In the genomic region with DNA sequence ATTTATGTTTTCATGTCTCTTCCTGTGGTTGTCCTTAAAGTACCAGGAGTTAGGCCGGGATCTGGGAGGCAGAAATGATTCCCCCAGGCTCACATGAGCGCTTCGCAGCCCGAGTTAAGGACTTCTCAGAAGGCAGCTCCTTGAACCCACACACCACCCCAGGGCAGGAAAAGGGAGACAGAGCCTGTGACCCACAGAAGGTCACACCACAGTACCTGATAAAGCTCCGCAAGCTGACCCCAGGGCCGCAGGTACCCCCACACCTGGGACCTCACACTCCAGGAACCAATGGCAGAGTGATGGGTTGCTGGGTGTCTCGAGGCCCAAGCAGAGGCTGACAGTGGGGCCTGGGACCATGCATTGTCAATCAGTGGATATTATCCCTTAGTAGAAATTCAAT, we compare ENCODE assay signal across 1 cellular context.
TF ChIP-seq lines count a peak whose summit lies in the region.

No MANE protein-coding gene starts in this region.

TF ChIP-seq in H1, 55 proteins besides CTCF, POLR2A, EP300 and RAD21 (continued from another document):
- TF ChIP-seq, protein P1, sequence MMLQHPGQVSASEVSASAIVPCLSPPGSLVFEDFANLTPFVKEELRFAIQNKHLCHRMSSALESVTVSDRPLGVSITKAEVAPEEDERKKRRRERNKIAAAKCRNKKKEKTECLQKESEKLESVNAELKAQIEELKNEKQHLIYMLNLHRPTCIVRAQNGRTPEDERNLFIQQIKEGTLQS (IDR thresholded peaks at IDR 0.05; ENCODE audit: insufficient read depth, low read depth, low read length), result no peak
- no peak for TF ChIP-seq YY1 (IDR thresholded peaks at IDR 0.05; ENCODE audit: low read depth, low read length)
